7 cellular contexts compared by ENCODE assay signal in the genomic region with DNA sequence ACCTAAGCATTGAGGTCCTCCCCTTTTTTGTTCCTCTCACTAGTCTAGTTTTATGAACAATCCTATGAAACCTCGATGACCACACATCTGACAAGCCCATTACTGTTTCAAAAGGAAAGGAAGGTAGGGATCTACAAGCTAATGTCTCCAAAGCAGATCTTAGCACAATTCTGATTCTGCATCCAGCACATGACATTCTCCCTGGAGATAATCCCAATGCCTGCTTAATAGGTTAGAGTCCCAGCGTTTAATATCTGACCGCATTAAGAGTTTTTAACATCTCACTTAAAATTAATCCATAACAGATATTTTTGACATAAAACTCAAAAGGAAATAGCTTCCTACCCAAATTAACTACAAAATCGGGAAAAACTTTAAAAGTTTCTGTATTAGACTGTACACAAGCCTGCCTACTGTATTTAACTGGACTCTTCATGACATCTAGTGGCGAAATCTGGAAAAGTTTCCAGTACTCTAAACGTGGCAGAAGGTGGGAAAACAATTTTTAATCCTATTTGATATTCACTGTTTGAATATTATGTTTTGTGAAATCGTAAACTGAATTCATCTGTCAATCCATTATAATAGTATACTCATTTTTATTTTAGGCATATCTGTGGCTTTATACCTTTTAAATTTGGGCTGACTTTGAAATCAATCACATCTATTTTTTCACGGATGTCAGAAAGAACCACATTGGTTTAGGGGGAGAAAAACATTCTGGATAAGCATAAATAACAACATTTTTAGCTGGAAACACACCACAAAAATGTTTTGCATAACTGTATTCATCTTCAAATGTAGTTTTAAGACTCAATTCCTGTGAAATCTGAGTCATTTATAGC.
DNase-seq lines count a peak whose midpoint lies in the region; ATAC-seq and TF ChIP-seq lines count a peak whose summit lies in the region.

No MANE protein-coding gene starts in this region.

- H3K27ac ChIP-seq in right lobe of liver (peak overlapping the region; percentile 3 to 38 (median 12)), vagina (peak overlapping the region; percentile 30)

- ATAC-seq in HG03095 (IDR thresholded peaks at IDR 0.05; ENCODE audit: unreplicated experiment) (peak; percentile 77), right lobe of liver (peak; percentile 74 to 85 (median 81)), GM18873 (IDR thresholded peaks at IDR 0.05; ENCODE audit: low FRiP score, unreplicated experiment) (no peak)

- peak; percentile 2 for DNase-seq in GM12864 (ENCODE audit: low read depth)
- peak; percentile 59 for DNase-seq in NCI-H748 (lab: John Stamatoyannopoulos, UW; ENCODE audit: unreplicated experiment)
- DNase-seq in cerebellum (ENCODE audit: low spot score) = peak; percentile 67
- DNase-seq in right lobe of liver = no peak
- no peak for DNase-seq in vagina (ENCODE audit: extremely low spot score in 2 of 2)

- H3K9me3 ChIP-seq in right lobe of liver (no peaks in the 10 kb centered on the region), vagina (no peaks in the 10 kb centered on the region)

- peak; percentile 36 for TF ChIP-seq CTCF in GM12864 (IDR thresholded peaks at IDR 0.05; ENCODE audit: low read depth, low read length, missing control alignments)
- TF ChIP-seq CTCF in right lobe of liver (IDR thresholded peaks at IDR 0.05) = peak; percentile 74 to 93 (median 77)
- peak; percentile 54 to 81 (median 74) for TF ChIP-seq CTCF in vagina (IDR thresholded peaks at IDR 0.05)

- no peaks in the 10 kb centered on the region for H3K36me3 ChIP-seq in right lobe of liver
- H3K36me3 ChIP-seq in vagina = no peaks in the 10 kb centered on the region

- H3K27me3 ChIP-seq in right lobe of liver (no peaks in the 10 kb centered on the region), vagina (no peaks in the 10 kb centered on the region)

- 18% methylated on average over 8 of the region's 8 CpGs for WGBS in right lobe of liver (ENCODE audit: insufficient coverage, low coverage, low lambda C conversion rate, missing lambda C conversion rate)

- no peak for TF ChIP-seq POLR2A in right lobe of liver (IDR thresholded peaks at IDR 0.05)
- no peak for TF ChIP-seq POLR2A in vagina (IDR thresholded peaks at IDR 0.05)

- H3K4me3 ChIP-seq in GM12864 (ENCODE audit: low read depth, low read length) = no peak overlapping the region
- H3K4me3 ChIP-seq in right lobe of liver = no peak overlapping the region
- H3K4me3 ChIP-seq in vagina = no peak overlapping the region

- intact Hi-C loops in right lobe of liver (cut with DNase I) = no loop called here
- intact Hi-C loops in vagina (cut with DNase I) = loop anchor here (10.0 kb wide), 1 partner anchor 1161 kb away; no protein-coding TSS in a partner anchor

- H3K4me1 ChIP-seq in right lobe of liver = peaks cover 0 to 24% (median 2%) of the 10 kb centered on the region in 4 donors
- H3K4me1 ChIP-seq in vagina = peaks cover 16% of the 10 kb centered on the region

Comparison
In these comparisons a context has a peak if more than half of its experiments do, and no peak if none do; other contexts are left out.
1. DNase-seq: peak in GM12864 (single experiment), NCI-H748 (single experiment) and cerebellum (single experiment); none in right lobe of liver (0 of 3) and vagina (0 of 2).
2. Peak in every context shown above with its lines, with median percentiles within 50 percentile points of each other: CTCF ChIP-seq.